16 cellular contexts compared by ENCODE assay signal in genomic region chr14:99158150-99158549, GRCh38.
"Had no signal": no experiment of that assay in that cellular context is flagged by ENCODE, and none has a peak within 500 bp of the region (broad histone marks: within the 10 kb centered on the region; RNA-seq: fewer than 3 reads in every experiment).

No MANE protein-coding gene starts in this region.

- H3K36me3 Mint-ChIP-seq: natural killer cell had no signal

- H3K4me3 Mint-ChIP-seq: activated CD4-positive, alpha-beta memory T cell treated with anti-CD3 and anti-CD28 coated beads, Interleukin-2, amount 10 ng/mL, durations not matched to agents 7 days and 5 days; activated naive CD8-positive, alpha-beta T cell treated with anti-CD3 and anti-CD28 coated beads, Interleukin-2, amount 50 U/mL, for 24 hours; effector memory CD8-positive, alpha-beta T cell; natural killer cell had no signal

- DNase-seq: activated CD4-positive, alpha-beta memory T cell treated with anti-CD3 and anti-CD28 coated beads, Interleukin-2, amount 10 ng/mL, durations not matched to agents 7 days and 5 days; activated CD4-positive, alpha-beta T cell treated with anti-CD3 and anti-CD28 coated beads for 1 hour; activated naive CD4-positive, alpha-beta T cell; activated naive CD8-positive, alpha-beta T cell treated with anti-CD3 and anti-CD28 coated beads, Interleukin-2, amount 50 U/mL, for 24 hours; central memory CD4-positive, alpha-beta T cell; effector memory CD8-positive, alpha-beta T cell; hypothalamus; lower lobe of right lung; nucleus accumbens; stimulated activated CD4-positive, alpha-beta T cell treated with anti-CD3 and anti-CD28 coated beads, Interleukin-2, amount 100 ng/mL, for 48 hours; stimulated activated naive CD8-positive, alpha-beta T cell treated with anti-CD3 and anti-CD28 coated beads, Interleukin-15, Interleukin-2, amounts not matched to agents 100 U/mL and 50 U/mL, for 24 hours; T1000; upper lobe of right lung had no signal

- H3K27me3 ChIP-seq: upper lobe of right lung had no signal

- ATAC-seq: activated naive CD8-positive, alpha-beta T cell treated with anti-CD3 and anti-CD28 coated beads, Interleukin-2, amount 50 U/mL, for 24 hours; effector memory CD8-positive, alpha-beta T cell; lower lobe of right lung; natural killer cell; stimulated activated naive CD8-positive, alpha-beta T cell treated with anti-CD3 and anti-CD28 coated beads, Interleukin-15, Interleukin-2, amounts not matched to agents 100 U/mL and 50 U/mL, for 24 hours; upper lobe of right lung had no signal

- H3K9me3 Mint-ChIP-seq: effector memory CD8-positive, alpha-beta T cell; natural killer cell had no signal

- H3K4me3 ChIP-seq: coronary artery, lower lobe of right lung, prostate gland, upper lobe of right lung had no signal

- H3K27ac ChIP-seq: coronary artery, lower lobe of right lung, prostate gland, upper lobe of right lung had no signal

- H3K27ac Mint-ChIP-seq: activated CD4-positive, alpha-beta memory T cell treated with anti-CD3 and anti-CD28 coated beads, Interleukin-2, amount 10 ng/mL, durations not matched to agents 7 days and 5 days; activated naive CD8-positive, alpha-beta T cell treated with anti-CD3 and anti-CD28 coated beads, Interleukin-2, amount 50 U/mL, for 24 hours; effector memory CD8-positive, alpha-beta T cell; natural killer cell had no signal

- H3K36me3 ChIP-seq: lower lobe of right lung, prostate gland, upper lobe of right lung had no signal

- H3K27me3 Mint-ChIP-seq: activated CD4-positive, alpha-beta memory T cell treated with anti-CD3 and anti-CD28 coated beads, Interleukin-2, amount 10 ng/mL, durations not matched to agents 7 days and 5 days; activated naive CD8-positive, alpha-beta T cell treated with anti-CD3 and anti-CD28 coated beads, Interleukin-2, amount 50 U/mL, for 24 hours; effector memory CD8-positive, alpha-beta T cell had no signal
